ENCODE assay signal across 38 cellular contexts in genomic region chr20:2408111-2408510, GRCh38. TPM values are rescaled to one million over a fixed set of nuclear protein-coding genes. Genes with fewer than 3 reads are reported as not detected.
"Had no signal": no experiment of that assay in that cellular context is flagged by ENCODE, and none has a peak within 500 bp of the region (broad histone marks: within the 10 kb centered on the region; RNA-seq: fewer than 3 reads in every experiment).

No MANE protein-coding gene starts in this region.

- DNase-seq: activated B cell treated with CpG ODN at 0.5 μM for 24 hours; activated CD4-positive, alpha-beta T cell treated with anti-CD3 and anti-CD28 coated beads for 48 hours; activated CD4-positive, alpha-beta T cell treated with anti-CD3 and anti-CD28 coated beads, Interleukin-2, amount 50 U/mL, for 1 hour; activated CD4-positive, alpha-beta T cell treated with anti-CD3 and anti-CD28 coated beads, Interleukin-2, amount 50 U/mL, for 48 hours; activated CD8-positive, alpha-beta memory T cell treated with anti-CD3 and anti-CD28 coated beads for 24 hours; activated CD8-positive, alpha-beta T cell treated with anti-CD3 and anti-CD28 coated beads for 36 hours; activated effector memory CD4-positive, alpha-beta T cell treated with Interleukin-2 at 50 U/mL for 16 hours; activated gamma-delta T cell treated with Interleukin-2 at 50 U/mL for 16 hours; activated naive CD4-positive, alpha-beta T cell treated with Interleukin-2 at 50 U/mL for 16 hours; activated naive CD8-positive, alpha-beta T cell treated with anti-CD3 and anti-CD28 coated beads for 36 hours; activated naive CD8-positive, alpha-beta T cell treated with anti-CD3 and anti-CD28 coated beads, Interleukin-2, amount 50 U/mL, for 24 hours; activated T-cell treated with anti-CD3 and anti-CD28 coated beads, Interleukin-2, amount 50 U/mL, for 4 hours; adrenal gland; amygdala; aorta; body of pancreas; dorsolateral prefrontal cortex; effector memory CD4-positive, alpha-beta T cell; endodermal cell; erythroblast; esophagus squamous epithelium; foreskin melanocyte; T-helper 1 cell; T-helper 17 cell; T1000; WERI-Rb-1 had no signal

- H3K36me3 ChIP-seq: adrenal gland, cardiac muscle cell, esophagus squamous epithelium, gastroesophageal sphincter, WERI-Rb-1 had no signal

- H3K27me3 ChIP-seq: adrenal gland, body of pancreas, dorsolateral prefrontal cortex had no signal

- H3K4me3 ChIP-seq: adrenal gland, body of pancreas, cardiac muscle cell, coronary artery, dorsolateral prefrontal cortex, esophagus squamous epithelium, gastroesophageal sphincter had no signal

- H3K4me1 ChIP-seq: adrenal gland, body of pancreas, esophagus squamous epithelium, gastroesophageal sphincter had no signal

- H3K4me1 Mint-ChIP-seq: activated B cell treated with CpG ODN at 0.5 μM for 24 hours; activated naive CD4-positive, alpha-beta T cell treated with anti-CD3 and anti-CD28 coated beads, Interleukin-2, amount 50 U/mL, for 24 hours; activated naive CD8-positive, alpha-beta T cell treated with anti-CD3 and anti-CD28 coated beads for 36 hours; activated naive CD8-positive, alpha-beta T cell treated with anti-CD3 and anti-CD28 coated beads, Interleukin-2, amount 50 U/mL, for 24 hours; activated T-helper 17 cell treated with anti-CD3 and anti-CD28 coated beads, Interleukin-2, amount 50 U/mL, for 72 hours; central memory CD8-positive, alpha-beta T cell; T-helper 17 cell had no signal

- H3K4me3 Mint-ChIP-seq: activated B cell treated with CpG ODN at 0.5 μM for 24 hours; activated CD8-positive, alpha-beta T cell treated with anti-CD3 and anti-CD28 coated beads for 36 hours; activated naive CD4-positive, alpha-beta T cell treated with anti-CD3 and anti-CD28 coated beads, Interleukin-2, amount 50 U/mL, for 24 hours; activated naive CD8-positive, alpha-beta T cell treated with anti-CD3 and anti-CD28 coated beads for 36 hours; activated naive CD8-positive, alpha-beta T cell treated with anti-CD3 and anti-CD28 coated beads, Interleukin-2, amount 50 U/mL, for 24 hours; activated T-cell treated with anti-CD3 and anti-CD28 coated beads, Interleukin-2, amount 50 U/mL, for 4 hours; activated T-helper 17 cell treated with anti-CD3 and anti-CD28 coated beads, Interleukin-2, amount 50 U/mL, for 72 hours; central memory CD8-positive, alpha-beta T cell; dendritic cell treated with granulocyte-macrophage colony-stimulating factor and Interleukin-4, amounts not matched to agents 40 ng/mL and 50 ng/mL, for 4 days; endodermal cell; T-helper 17 cell; T-helper 2 cell treated with Interferon-gamma antibody and Interleukin-4, amounts not matched to agents 5 μg/mL and 100 μg/mL, for 36 hours had no signal

- H3K9me3 Mint-ChIP-seq: activated naive CD4-positive, alpha-beta T cell treated with anti-CD3 and anti-CD28 coated beads, Interleukin-2, amount 50 U/mL, for 24 hours; activated naive CD8-positive, alpha-beta T cell treated with anti-CD3 and anti-CD28 coated beads, Interleukin-2, amount 50 U/mL, for 24 hours; activated T-cell treated with anti-CD3 and anti-CD28 coated beads, Interleukin-2, amount 50 U/mL, for 4 hours; activated T-helper 17 cell treated with anti-CD3 and anti-CD28 coated beads, Interleukin-2, amount 50 U/mL, for 72 hours; central memory CD8-positive, alpha-beta T cell; T-helper 2 cell treated with Interferon-gamma antibody and Interleukin-4, amounts not matched to agents 5 μg/mL and 100 μg/mL, for 36 hours had no signal

- H3K9me3 ChIP-seq: adrenal gland had no signal

- H3K27ac Mint-ChIP-seq: activated B cell treated with CpG ODN at 0.5 μM for 24 hours; activated CD8-positive, alpha-beta T cell treated with anti-CD3 and anti-CD28 coated beads for 36 hours; activated naive CD4-positive, alpha-beta T cell treated with anti-CD3 and anti-CD28 coated beads, Interleukin-2, amount 50 U/mL, for 24 hours; activated naive CD8-positive, alpha-beta T cell treated with anti-CD3 and anti-CD28 coated beads for 36 hours; activated naive CD8-positive, alpha-beta T cell treated with anti-CD3 and anti-CD28 coated beads, Interleukin-2, amount 50 U/mL, for 24 hours; activated T-helper 17 cell treated with anti-CD3 and anti-CD28 coated beads, Interleukin-2, amount 50 U/mL, for 72 hours; dendritic cell treated with granulocyte-macrophage colony-stimulating factor and Interleukin-4, amounts not matched to agents 40 ng/mL and 50 ng/mL, for 4 days; endodermal cell; T-helper 17 cell; T-helper 2 cell treated with Interferon-gamma antibody and Interleukin-4, amounts not matched to agents 5 μg/mL and 100 μg/mL, for 36 hours had no signal

- H3K27ac ChIP-seq: adrenal gland, body of pancreas, cardiac muscle cell, coronary artery, dorsolateral prefrontal cortex, esophagus squamous epithelium, gastroesophageal sphincter, WERI-Rb-1 had no signal

- H3K36me3 Mint-ChIP-seq: activated naive CD4-positive, alpha-beta T cell treated with anti-CD3 and anti-CD28 coated beads, Interleukin-2, amount 50 U/mL, for 24 hours; activated naive CD8-positive, alpha-beta T cell treated with anti-CD3 and anti-CD28 coated beads for 36 hours had no signal

RNA-seq across cellular contexts. Expression of gene TGM6, which starts 27.4 kb away (rescaled TPM):
- total RNA-seq: activated B cell treated with CpG ODN at 0.5 μM for 24 hours; activated CD8-positive, alpha-beta T cell treated with anti-CD3 and anti-CD28 coated beads for 36 hours; activated naive CD8-positive, alpha-beta T cell treated with anti-CD3 and anti-CD28 coated beads for 36 hours; activated T-cell treated with anti-CD3 and anti-CD28 coated beads, Interleukin-2, amount 50 U/mL, for 4 hours; activated T-helper 17 cell treated with anti-CD3 and anti-CD28 coated beads, Interleukin-2, amount 50 U/mL, for 72 hours; adrenal gland; aorta; body of pancreas; cardiac muscle cell; cerebellum; endodermal cell; esophagus squamous epithelium; fibroblast of lung; fibroblast of villous mesenchyme; gastroesophageal sphincter; glomerular endothelial cell; T-helper 17 cell had no signal
